In genomic region chr17:35022536-35023063, GRCh38 we compare ENCODE assay signal across 8 cellular contexts. TPM values are rescaled to one million over a fixed set of nuclear protein-coding genes. Genes with fewer than 3 reads are reported as not detected.
DNase-seq lines count a peak whose midpoint lies in the region; ATAC-seq, FAIRE-seq and TF ChIP-seq lines count a peak whose summit lies in the region.

No MANE protein-coding gene starts in this region.

- no peak overlapping the region for H2BK5ac ChIP-seq in H9 (ENCODE audit: insufficient read length, low read length)

- H3K4me2 ChIP-seq in HepG2 (ENCODE audit: low read depth, low read length) (no peak overlapping the region), H9 (ENCODE audit: insufficient read depth, insufficient read length, low read length) (no peak overlapping the region)

- TF ChIP-seq POLR2A in HepG2 (IDR thresholded peaks at IDR 0.05; ENCODE audit: insufficient read depth in 1 of 2, low read depth in 2 of 2, low read length in 2 of 2) = no peak

- TF ChIP-seq RAD21 in HepG2 (CRISPR knock-in tag; IDR thresholded peaks at IDR 0.05) = no peak

- no peak overlapping the region for H3K23ac ChIP-seq in H9 (ENCODE audit: insufficient read length, low read depth, low read length)

- H2BK120ac ChIP-seq in H9 (ENCODE audit: low read depth, low read length, poor library complexity, severe bottlenecking) = no peak overlapping the region

- H4K8ac ChIP-seq in H9 (replicated peaks; ENCODE audit: insufficient read length, low read depth, low read length) = no peak overlapping the region

- intact Hi-C loops in HepG2 (cut with micrococcal nuclease; ENCODE audit: unreplicated experiment) = loop anchor here (5.0 kb wide), 1 partner anchor 65 kb away; no protein-coding TSS in a partner anchor

- no peak overlapping the region for H3K4ac ChIP-seq in H9 (ENCODE audit: low read depth, low read length)

- peak overlapping the region; percentile 59 for H3K4me3 Mint-ChIP-seq in central memory CD8-positive, alpha-beta T cell
- H3K4me3 Mint-ChIP-seq in H9 = no peak overlapping the region

- FAIRE-seq in HepG2 (lab: Jason Lieb, UNC) = no peak

- ATAC-seq in central memory CD8-positive, alpha-beta T cell (replicated peaks; ENCODE audit: extremely low read depth, poor library complexity, severe bottlenecking) = peak; percentile 100
- ATAC-seq in HepG2 (peak; percentile 42; the same call in 2 of the 3 replicates), HG02981 (IDR thresholded peaks at IDR 0.05; ENCODE audit: unreplicated experiment) (no peak)

- H3K14ac ChIP-seq in H9 (ENCODE audit: insufficient read depth, low read length) = no peak overlapping the region

- H4K5ac ChIP-seq in H9 (ENCODE audit: insufficient read length, low read depth, low read length) = no peak overlapping the region

- no peaks in the 10 kb centered on the region for H3K27me3 Mint-ChIP-seq in central memory CD8-positive, alpha-beta T cell
- no peaks in the 10 kb centered on the region for H3K27me3 Mint-ChIP-seq in H9 (ENCODE audit: low read depth)

- H3K18ac ChIP-seq in H9 (ENCODE audit: insufficient read length, low read depth, low read length) = no peak overlapping the region

- H3K79me2 ChIP-seq in HepG2 (ENCODE audit: insufficient read depth, low read length) (no peaks in the 10 kb centered on the region), H9 (ENCODE audit: insufficient read depth, low read length) (no peaks in the 10 kb centered on the region)

- peaks cover 43% of the 10 kb centered on the region for H3K4me1 Mint-ChIP-seq in central memory CD8-positive, alpha-beta T cell
- no peaks in the 10 kb centered on the region for H3K4me1 Mint-ChIP-seq in H9

- no peak overlapping the region for H4K91ac ChIP-seq in H9 (ENCODE audit: insufficient read length, low read depth, low read length)

- H3K9ac ChIP-seq in HepG2 (ENCODE audit: insufficient read depth, low read depth, low read length) (no peak overlapping the region), H9 (ENCODE audit: extremely low read depth, insufficient read length, low read length) (no peak overlapping the region)

- POLR2A ChIA-PET in HepG2 (lab: Yijun Ruan, JAX) = no interaction called here

- no peaks in the 10 kb centered on the region for H3K9me3 Mint-ChIP-seq in central memory CD8-positive, alpha-beta T cell
- no peaks in the 10 kb centered on the region for H3K9me3 Mint-ChIP-seq in H9

- H3K27me3 ChIP-seq in HepG2 (ENCODE audit: control insufficient read depth in 1 of 2, insufficient read depth in 2 of 2, low read length in 2 of 2) = no peaks in the 10 kb centered on the region
- H3K27me3 ChIP-seq in H9 (ENCODE audit: insufficient read depth, low read length) = no peaks in the 10 kb centered on the region

- H3K27ac Mint-ChIP-seq in central memory CD8-positive, alpha-beta T cell (ENCODE audit: low read depth) = peak overlapping the region; percentile 96
- H3K27ac Mint-ChIP-seq in H9 = peak overlapping the region in 1 of 3 experiments; percentile 69; a peak in 1 of 7 replicates

- H2BK15ac ChIP-seq in H9 (ENCODE audit: low read depth, low read length) = no peak overlapping the region

- H3K56ac ChIP-seq in H9 (ENCODE audit: insufficient read length, low read depth, low read length) = no peak overlapping the region

- H3K36me3 ChIP-seq in HepG2 (replicated peaks in 1 of 2; ENCODE audit: control insufficient read depth in 1 of 2, insufficient read depth in 2 of 2, low read length in 2 of 2) = peaks cover 32 to 76% of the 10 kb centered on the region in 2 experiments

- no peak overlapping the region for H2AK5ac ChIP-seq in H9 (ENCODE audit: insufficient read length, low read length)

- in situ Hi-C loops in HepG2 (cut with HindIII; ENCODE audit: extremely low pct_ligation_motif_present, low pct_unique_long_range_greater_than_20kb) = no loop called here

- BruUV-seq in HepG2 (replicated peaks; lab: Mats Ljungman, UMichigan) = no TSS peak

- H3K23me2 ChIP-seq in H9 (ENCODE audit: insufficient read length, low read depth, low read length, poor library complexity, severe bottlenecking) = no peaks in the 10 kb centered on the region

- no peak overlapping the region for H3K4me3 ChIP-seq in HepG2 (replicated peaks in 1 of 3; ENCODE audit: insufficient read depth in 1 of 3, low read depth in 2 of 3, low read length in 3 of 3)

- 79% methylated on average over 5 of the region's 8 CpGs for WGBS in HepG2 (ENCODE audit: low lambda C conversion rate)
- no CpG with 5 or more reads among the region's 8 CpGs for WGBS in H9 (ENCODE audit: extremely low coverage, insufficient read length, low lambda C conversion rate)

- no peak overlapping the region for H2BK20ac ChIP-seq in H9 (ENCODE audit: low read depth, low read length, poor library complexity, severe bottlenecking)

- peaks cover 4% of the 10 kb centered on the region; the same call in 1 of the 2 replicates for H4K20me1 ChIP-seq in HepG2 (ENCODE audit: insufficient read depth, low read length)
- H4K20me1 ChIP-seq in H9 (ENCODE audit: control insufficient read depth, insufficient read depth, insufficient read length) = no peaks in the 10 kb centered on the region

- no peak overlapping the region for H3K27ac ChIP-seq in HepG2 (ENCODE audit: extremely low read length, insufficient read depth, low read length)
- H3K27ac ChIP-seq in H9 (ENCODE audit: insufficient read length, low read depth, low read length) = no peak overlapping the region

- H3K79me1 ChIP-seq in H9 (ENCODE audit: insufficient read depth, low read depth, low read length, poor library complexity, severe bottlenecking) = no peaks in the 10 kb centered on the region

- no peak overlapping the region for H3T11ph ChIP-seq in H9 (ENCODE audit: low read length)

- DNase-seq in EH (ENCODE audit: low read depth) (peak; percentile 86), Kasumi-1 (lab: John Stamatoyannopoulos, UW) (peak; percentile 76 to 89), HepG2 (ENCODE audit: low spot score) (peak; percentile 24), H9 (no peak)
- peak; percentile 50 to 52 for DNase-seq in activated CD4-positive, alpha-beta T cell treated with anti-CD3 and anti-CD28 coated beads for 24 hours (ENCODE audit: low read depth in 2 of 2)
- peak; percentile 42 to 61 for DNase-seq in central memory CD8-positive, alpha-beta T cell (ENCODE audit: low spot score in 2 of 2)
- DNase-seq in stimulated activated CD4-positive, alpha-beta T cell treated with anti-CD3 and anti-CD28 coated beads, Interleukin-4, amount 100 ng/mL, for 24 hours = peak; percentile 80

- no peak overlapping the region for H2BK12ac ChIP-seq in H9 (ENCODE audit: insufficient read length, low read depth, low read length)

- peaks cover 37% of the 10 kb centered on the region for H3K36me3 Mint-ChIP-seq in central memory CD8-positive, alpha-beta T cell (ENCODE audit: insufficient read depth)
- H3K36me3 Mint-ChIP-seq in H9 (ENCODE audit: insufficient read depth in 1 of 3, low read depth in 3 of 3) = peaks cover 0 to 5% (median 0%) of the 10 kb centered on the region in 3 experiments; a peak in 3 of 7 replicates

- H3K4me1 ChIP-seq in HepG2 (ENCODE audit: insufficient read depth, low read length) (no peaks in the 10 kb centered on the region), H9 (ENCODE audit: insufficient read depth, low read length) (no peaks in the 10 kb centered on the region)

- TF ChIP-seq EP300 in HepG2 (IDR thresholded peaks at IDR 0.05; ENCODE audit: low read depth in 2 of 2, low read length in 2 of 2) (no peak), HepG2 (CRISPR knock-in tag; IDR thresholded peaks at IDR 0.05; ENCODE audit: borderline replicate concordance) (no peak)

- no peak for TF ChIP-seq CTCF in HepG2 (CRISPR knock-in tag; IDR thresholded peaks at IDR 0.05)
- no peak for TF ChIP-seq CTCF in H9 (conservative IDR thresholded peaks at IDR 0.05)

- H3K9me3 ChIP-seq in HepG2 (ENCODE audit: low read length) = no peaks in the 10 kb centered on the region
- H3K9me3 ChIP-seq in H9 (ENCODE audit: control insufficient read depth, low read depth, low read length) = no peaks in the 10 kb centered on the region

- CTCF ChIA-PET in HepG2 (lab: Yijun Ruan, JAX; ENCODE audit: low intra/inter-chr PET ratio, low total read pairs) = no interaction called here

- no peak overlapping the region for H2AFZ ChIP-seq in HepG2 (ENCODE audit: low read length)
- H2AFZ ChIP-seq in H9 (ENCODE audit: low read length) = no peak overlapping the region

RNA-seq across cellular contexts. Expression of gene RFFL, which starts 40.9 kb away (rescaled TPM):
- 24.3 and 36.7 TPM in 2 replicates for total RNA-seq in HepG2 (2016; rRNA removed; fragmentation: Illumina TruSeq; extraction: Trizol)
- total RNA-seq in HepG2 (2016; cell fraction: cytosol; rRNA removed; fragmentation: Illumina TruSeq; extraction: Trizol; ENCODE audit: low read depth) = 11.0 and 13.7 TPM in 2 replicates
- 22.7 and 31.6 TPM in 2 replicates for total RNA-seq in HepG2 (2016; cell fraction: insoluble cytoplasmic fraction; rRNA removed; fragmentation: Illumina TruSeq; extraction: Trizol)
- total RNA-seq in HepG2 (2016; cell fraction: membrane; rRNA removed; fragmentation: Illumina TruSeq; extraction: Trizol) = 39.1 and 40.3 TPM in 2 replicates
- 13.3 and 16.7 TPM in 2 replicates for total RNA-seq in HepG2 (2016; cell fraction: nucleus; rRNA removed; fragmentation: Illumina TruSeq; extraction: Trizol)
- polyA plus RNA-seq in HepG2 (2011; rRNA removed) = 45.0 and 48.6 TPM in 2 replicates
- polyA plus RNA-seq in HepG2 (2011; cell fraction: cytosol; rRNA removed) = 37.7 and 39.6 TPM in 2 replicates
- polyA plus RNA-seq in HepG2 (2011; cell fraction: nucleus; rRNA removed) = 15.8 and 19.4 TPM in 2 replicates
- polyA plus RNA-seq in HepG2 (2012) = 25.0 and 25.8 TPM in 2 replicates
- polyA plus RNA-seq in HepG2 (2016; cell fraction: cytosol; fragmentation: Illumina TruSeq; extraction: Trizol; ENCODE audit: low read depth) = 11.2 and 16.3 TPM in 2 replicates
- 27.5 and 31.8 TPM in 2 replicates for polyA plus RNA-seq in HepG2 (2016; cell fraction: insoluble cytoplasmic fraction; fragmentation: Illumina TruSeq; extraction: Trizol; ENCODE audit: low read depth)
- polyA plus RNA-seq in HepG2 (2016; cell fraction: membrane; fragmentation: Illumina TruSeq; extraction: Trizol; ENCODE audit: low read depth) = 21.0 and 25.2 TPM in 2 replicates
- 21.9 and 23.1 TPM in 2 replicates for polyA plus RNA-seq in HepG2 (2016; cell fraction: nucleus; fragmentation: Illumina TruSeq; extraction: Trizol; ENCODE audit: insufficient read depth, low read depth)
- 73.6 and 201 TPM in 2 replicates for polyA minus RNA-seq in HepG2 (2011; rRNA and poly(A)+ RNA removed; ENCODE audit: low replicate concordance)
- 42.6 and 53.0 TPM in 2 replicates for polyA minus RNA-seq in HepG2 (2011; cell fraction: cytosol; rRNA and poly(A)+ RNA removed)
- polyA minus RNA-seq in HepG2 (2011; cell fraction: nucleus; rRNA and poly(A)+ RNA removed) = 26.3 and 29.8 TPM in 2 replicates
- 21.1 and 21.4 TPM in 2 replicates for total RNA-seq in H9 (2021)

RNA-seq across cellular contexts. Expression of gene LIG3, which starts 42.3 kb away (rescaled TPM):
- total RNA-seq in HepG2 (2016; rRNA removed; fragmentation: Illumina TruSeq; extraction: Trizol) (34.5 and 36.2 TPM in 2 replicates), H9 (2021) (96.0 and 97.2 TPM in 2 replicates)
- 10.9 and 13.1 TPM in 2 replicates for total RNA-seq in HepG2 (2016; cell fraction: cytosol; rRNA removed; fragmentation: Illumina TruSeq; extraction: Trizol; ENCODE audit: low read depth)
- total RNA-seq in HepG2 (2016; cell fraction: insoluble cytoplasmic fraction; rRNA removed; fragmentation: Illumina TruSeq; extraction: Trizol) = 31.5 and 37.3 TPM in 2 replicates
- total RNA-seq in HepG2 (2016; cell fraction: membrane; rRNA removed; fragmentation: Illumina TruSeq; extraction: Trizol) = 11.5 and 12.7 TPM in 2 replicates
- total RNA-seq in HepG2 (2016; cell fraction: nucleus; rRNA removed; fragmentation: Illumina TruSeq; extraction: Trizol) = 48.1 and 52.8 TPM in 2 replicates
- 23.7 and 34.4 TPM in 2 replicates for polyA plus RNA-seq in HepG2 (2011; rRNA removed)
- 23.0 and 25.2 TPM in 2 replicates for polyA plus RNA-seq in HepG2 (2011; cell fraction: cytosol; rRNA removed)
- 59.1 and 70.4 TPM in 2 replicates for polyA plus RNA-seq in HepG2 (2011; cell fraction: nucleus; rRNA removed)
- polyA plus RNA-seq in HepG2 (2012) = 15.1 and 16.4 TPM in 2 replicates
- 1.9 and 3.1 TPM in 2 replicates for polyA plus RNA-seq in HepG2 (2016; cell fraction: cytosol; fragmentation: Illumina TruSeq; extraction: Trizol; ENCODE audit: low read depth)
- 29.2 and 30.6 TPM in 2 replicates for polyA plus RNA-seq in HepG2 (2016; cell fraction: insoluble cytoplasmic fraction; fragmentation: Illumina TruSeq; extraction: Trizol; ENCODE audit: low read depth)
- polyA plus RNA-seq in HepG2 (2016; cell fraction: membrane; fragmentation: Illumina TruSeq; extraction: Trizol; ENCODE audit: low read depth) = 4.0 and 4.9 TPM in 2 replicates
- 33.0 and 38.6 TPM in 2 replicates for polyA plus RNA-seq in HepG2 (2016; cell fraction: nucleus; fragmentation: Illumina TruSeq; extraction: Trizol; ENCODE audit: insufficient read depth, low read depth)
- 99.8 and 102 TPM in 2 replicates for polyA minus RNA-seq in HepG2 (2011; rRNA and poly(A)+ RNA removed; ENCODE audit: low replicate concordance)
- polyA minus RNA-seq in HepG2 (2011; cell fraction: cytosol; rRNA and poly(A)+ RNA removed) = 35.2 and 41.3 TPM in 2 replicates
- 104 and 116 TPM in 2 replicates for polyA minus RNA-seq in HepG2 (2011; cell fraction: nucleus; rRNA and poly(A)+ RNA removed)
